ENCODE assay signal across 21 cellular contexts in genomic region chr20:43534016-43534415, GRCh38. TPM values are rescaled to one million over a fixed set of nuclear protein-coding genes. Genes with fewer than 3 reads are reported as not detected.
A peak's percentile ranks its signal among the peaks of the same experiment; 100 is the strongest.
DNase-seq lines count a peak whose midpoint lies in the region; ATAC-seq and TF ChIP-seq lines count a peak whose summit lies in the region.
"Had no signal": no experiment of that assay in that cellular context is flagged by ENCODE, and none has a peak within 500 bp of the region (broad histone marks: within the 10 kb centered on the region; RNA-seq: fewer than 3 reads in every experiment).

No MANE protein-coding gene starts in this region.

- no peaks in the 10 kb centered on the region for H3K27me3 Mint-ChIP-seq in chondrocyte (ENCODE audit: low read depth)
- H3K27me3 Mint-ChIP-seq: CD4-positive, alpha-beta memory T cell had no signal

- H3K14ac ChIP-seq in IMR-90 (replicated peaks; ENCODE audit: low read depth, low read length), result no peak overlapping the region

- H3K27ac ChIP-seq in IMR-90 (ENCODE audit: insufficient read depth, low read length), result no peak overlapping the region
- H3K27ac ChIP-seq: A549; BLaER1 treated with 17β-estradiol and CSF1 and Interleukin-3, amounts not matched to agents 10 nM and 100 nM had no signal

- no peak for TF ChIP-seq POLR2A in IMR-90 (IDR thresholded peaks at IDR 0.05; ENCODE audit: low read depth, low read length)

- in situ Hi-C loops in IMR-90 (cut with MboI; ENCODE audit: low sequenced_read_pairs), result loop anchor here (10.0 kb wide), 1 partner anchor 161 kb away; no protein-coding TSS in a partner anchor

- H3K4me1 Mint-ChIP-seq in chondrocyte (ENCODE audit: low read depth), result no peaks in the 10 kb centered on the region
- H3K4me1 Mint-ChIP-seq: CD4-positive, alpha-beta memory T cell; H9 had no signal

- no peak overlapping the region for H2BK120ac ChIP-seq in IMR-90 (ENCODE audit: low read depth, low read length)

- no peak overlapping the region for H2BK5ac ChIP-seq in IMR-90 (ENCODE audit: low read depth, low read length, poor library complexity, severe bottlenecking)

- H3K9ac ChIP-seq in IMR-90 (ENCODE audit: low read depth, low read length), result no peak overlapping the region
- H3K9ac ChIP-seq: BLaER1 treated with 17β-estradiol and CSF1 and Interleukin-3, amounts not matched to agents 10 nM and 100 nM had no signal

- TF ChIP-seq CTCF in IMR-90 (conservative IDR thresholded peaks at IDR 0.05; ENCODE audit: low read depth, low read length), result no peak
- TF ChIP-seq CTCF in chondrocyte (IDR thresholded peaks at IDR 0.05), result no peak

- no TSS peak for BruUV-seq in IMR-90 (replicated peaks; lab: Mats Ljungman, UMichigan)

- no peak overlapping the region for H3K4me3 ChIP-seq in IMR-90 (ENCODE audit: insufficient read depth, low read depth, low read length)
- H3K4me3 ChIP-seq: A549; BLaER1 treated with 17β-estradiol and CSF1 and Interleukin-3, amounts not matched to agents 10 nM and 100 nM had no signal

- no peak overlapping the region for H3K18ac ChIP-seq in IMR-90 (ENCODE audit: low read depth, low read length)

- H2AFZ ChIP-seq in IMR-90 (replicated peaks; ENCODE audit: low read length, poor library complexity), result peak overlapping the region; percentile 29

- no peak overlapping the region for H2BK20ac ChIP-seq in IMR-90 (ENCODE audit: low read depth, low read length)

- POLR2A ChIA-PET in IMR-90 (lab: Charles Lee; ENCODE audit: unreplicated experiment), result no interaction called here

- H3K9me3 ChIP-seq in IMR-90 (ENCODE audit: control insufficient read depth, insufficient read depth, low read length), result no peaks in the 10 kb centered on the region
- H3K9me3 ChIP-seq: A549; BE2C; BLaER1 treated with 17β-estradiol and CSF1 and Interleukin-3, amounts not matched to agents 10 nM and 100 nM had no signal

- H3K36me3 Mint-ChIP-seq in chondrocyte (ENCODE audit: low read depth), result peaks cover 4% of the 10 kb centered on the region

- H3K4me3 Mint-ChIP-seq in chondrocyte (ENCODE audit: unreplicated experiment), result no peak overlapping the region
- H3K4me3 Mint-ChIP-seq: CD14-positive monocyte; CD4-positive, alpha-beta memory T cell; H9 had no signal

- H3K36me3 ChIP-seq in IMR-90 (ENCODE audit: control insufficient read depth, insufficient read depth, low read length), result peaks cover 3% of the 10 kb centered on the region
- H3K36me3 ChIP-seq: BE2C had no signal

- no peak overlapping the region for H3K23ac ChIP-seq in IMR-90 (ENCODE audit: low read depth, low read length)

- TF ChIP-seq RAD21 in IMR-90 (IDR thresholded peaks at IDR 0.05; ENCODE audit: low read length), result no peak

- no peak overlapping the region for H3K4ac ChIP-seq in IMR-90 (ENCODE audit: low read depth, low read length)

- no peak overlapping the region for H2AK9ac ChIP-seq in IMR-90 (replicated peaks; ENCODE audit: low read depth, low read length, poor library complexity)

- DNase-seq in IMR-90, result no peak
- DNase-seq in chondrocyte (ENCODE audit: low spot score), result peak; percentile 82
- peak; percentile 41 for DNase-seq in islet precursor cell
- DNase-seq in posterior vena cava (ENCODE audit: low spot score), result peak; percentile 62
- DNase-seq in amygdala (lab: John Stamatoyannopoulos, UW), result no peak
- no peak for DNase-seq in HT-29 (ENCODE audit: low spot score)
- DNase-seq: 8988T; ACHN; AML-193; BE2C; Calu3; CD4-positive, alpha-beta memory T cell; COR-L47; DMS153; DND-41; H9 had no signal

- no peak overlapping the region for H2AK5ac ChIP-seq in IMR-90 (ENCODE audit: low read depth, low read length)

- no peak overlapping the region for H3K56ac ChIP-seq in IMR-90 (ENCODE audit: extremely low read depth, insufficient read depth, low read length)

- H3K27ac Mint-ChIP-seq in chondrocyte (ENCODE audit: unreplicated experiment), result no peak overlapping the region
- H3K27ac Mint-ChIP-seq: CD4-positive, alpha-beta memory T cell had no signal

- H3K4me1 ChIP-seq in IMR-90 (ENCODE audit: control insufficient read depth, insufficient read depth, low read length), result peaks cover 3% of the 10 kb centered on the region; the same call in 1 of the 2 replicates
- H3K4me1 ChIP-seq: BE2C had no signal

- H4K91ac ChIP-seq in IMR-90 (ENCODE audit: insufficient read depth, low read depth, low read length), result no peak overlapping the region

- CTCF ChIA-PET in IMR-90 (lab: Yijun Ruan, JAX), result no interaction called here

- intact Hi-C loops in IMR-90 (cut with micrococcal nuclease), result no loop called here
- intact Hi-C loops in posterior vena cava (cut with DNase I), result loop anchor here (10.0 kb wide), 2 partner anchors 541 to 551 kb away; no protein-coding TSS in a partner anchor

- dilution Hi-C loops in IMR-90 (cut with HindIII; ENCODE audit: low sequenced_read_pairs, unreplicated experiment), result no loop called here

- no CpG with 5 or more reads among the region's 7 CpGs for WGBS in IMR-90 (ENCODE audit: extremely low coverage in 2 of 2, insufficient read length in 1 of 2), 2 experiments

- H3K4me2 ChIP-seq in IMR-90 (ENCODE audit: low read depth, low read length), result no peak overlapping the region
- H3K4me2 ChIP-seq: A549; BLaER1 treated with 17β-estradiol and CSF1 and Interleukin-3, amounts not matched to agents 10 nM and 100 nM had no signal

- H3K27me3 ChIP-seq in IMR-90 (ENCODE audit: control insufficient read depth, insufficient read depth, low read length), result no peaks in the 10 kb centered on the region; the same call in 1 of the 2 replicates
- H3K27me3 ChIP-seq: BE2C; BLaER1 treated with 17β-estradiol and CSF1 and Interleukin-3, amounts not matched to agents 10 nM and 100 nM had no signal

- H4K5ac ChIP-seq in IMR-90 (ENCODE audit: low read depth, low read length), result no peak overlapping the region

- H3K9me3 Mint-ChIP-seq in chondrocyte (ENCODE audit: low read depth), result no peaks in the 10 kb centered on the region
- H3K9me3 Mint-ChIP-seq: CD14-positive monocyte, H9 had no signal

- ATAC-seq in IMR-90 (ENCODE audit: low read depth), result no peak
- ATAC-seq in HG02571 (IDR thresholded peaks at IDR 0.05; ENCODE audit: unreplicated experiment), result no peak
- ATAC-seq: A549, HCT116 had no signal

- no peaks in the 10 kb centered on the region for H3K79me1 ChIP-seq in IMR-90 (ENCODE audit: low read depth in 1 of 2, low read length in 2 of 2)

- H4K8ac ChIP-seq in IMR-90 (ENCODE audit: low read depth in 2 of 2, low read length in 2 of 2), result no peak overlapping the region

- no peak overlapping the region for H2BK15ac ChIP-seq in IMR-90 (ENCODE audit: low read depth, low read length)

- no peaks in the 10 kb centered on the region; the same call in 1 of the 2 replicates for H3K9me1 ChIP-seq in IMR-90 (ENCODE audit: insufficient read depth, low read length)

- H4K20me1 ChIP-seq in IMR-90 (ENCODE audit: insufficient read depth, low read length), result no peaks in the 10 kb centered on the region
- H4K20me1 ChIP-seq: BLaER1 treated with 17β-estradiol and CSF1 and Interleukin-3, amounts not matched to agents 10 nM and 100 nM had no signal

TF ChIP-seq in IMR-90, 13 proteins besides CTCF, POLR2A, EP300 and RAD21 (continues in another document):
- TF ChIP-seq RCOR1 (IDR thresholded peaks at IDR 0.05; ENCODE audit: insufficient replicate concordance, low read length) (no peak), MAZ (IDR thresholded peaks at IDR 0.05; ENCODE audit: borderline replicate concordance, low read depth, low read length) (no peak), MAFK (IDR thresholded peaks at IDR 0.05; ENCODE audit: low read depth, low read length) (no peak), BHLHE40 (IDR thresholded peaks at IDR 0.05; ENCODE audit: low read depth, low read length) (no peak), CEBPB (IDR thresholded peaks at IDR 0.05; ENCODE audit: low read depth, low read length) (no peak), CHD1 (IDR thresholded peaks at IDR 0.05; ENCODE audit: low read depth, low read length) (no peak), FOS (IDR thresholded peaks at IDR 0.05; ENCODE audit: low read depth, low read length) (no peak), NFE2L2 (IDR thresholded peaks at IDR 0.05; ENCODE audit: low read depth, low read length) (no peak), SMC3 (IDR thresholded peaks at IDR 0.05; ENCODE audit: low read depth, low read length) (no peak), USF2 (IDR thresholded peaks at IDR 0.05; ENCODE audit: low read depth, low read length) (no peak), RFX5 (IDR thresholded peaks at IDR 0.05; ENCODE audit: low read depth, low read length) (no peak)

RNA-seq across cellular contexts. Expression of gene SGK2, which starts 24.8 kb away (rescaled TPM):
- under 0.01 TPM in 1 of 2 replicates, not detected in the other for total RNA-seq in IMR-90 (2012; rRNA removed)
- polyA plus RNA-seq in IMR-90 (2012; rRNA removed), result 0.10 TPM in 1 of 2 replicates, not detected in the other
- polyA plus RNA-seq in IMR-90 (2012; cell fraction: cytosol; rRNA removed), result not detected in 2 replicates
- polyA plus RNA-seq in IMR-90 (2012; cell fraction: nucleus; rRNA removed; ENCODE audit: low replicate concordance), result 1.4 and 2.0 TPM in 2 replicates
- total RNA-seq in chondrocyte, result 0.45 to 2.1 TPM (median 0.54 TPM) in 3 replicates
- total RNA-seq in posterior vena cava, result 1 to 10 TPM in 1 of 2 donors, under 1 TPM in 1; 0.76 to 1.3 TPM
- 68.2 and 69.1 TPM in 2 replicates for total RNA-seq in HT-29 (2014; rRNA removed; shearing (Covaris generic))
- total RNA-seq: H9 had no signal
- polyA plus RNA-seq: CD14-positive monocyte; CD4-positive, alpha-beta memory T cell had no signal

RNA-seq across cellular contexts. Expression of gene L3MBTL1, which starts 26.5 kb away (rescaled TPM):
- 1.7 and 2.2 TPM in 2 replicates for total RNA-seq in IMR-90 (2012; rRNA removed)
- 4.3 and 4.5 TPM in 2 replicates for polyA plus RNA-seq in IMR-90 (2012; rRNA removed)
- 1.1 TPM in 2 replicates for polyA plus RNA-seq in IMR-90 (2012; cell fraction: cytosol; rRNA removed)
- polyA plus RNA-seq in IMR-90 (2012; cell fraction: nucleus; rRNA removed; ENCODE audit: low replicate concordance), result 38.8 and 40.5 TPM in 2 replicates
- 11.2 to 17.0 TPM (median 11.6 TPM) in 3 replicates for total RNA-seq in chondrocyte
- total RNA-seq in posterior vena cava, result 1 to 10 TPM; 6.7 to 7.1 TPM
- total RNA-seq in HT-29 (2014; rRNA removed; shearing (Covaris generic)), result 9.7 and 9.9 TPM in 2 replicates

RNA-seq across cellular contexts. Expression of gene IFT52, which starts 56.7 kb away (rescaled TPM):
- total RNA-seq in IMR-90 (2012; rRNA removed) (55.6 and 60.8 TPM in 2 replicates), chondrocyte (38.9 to 41.1 TPM (median 39.8 TPM) in 3 replicates), posterior vena cava (10 to 100 TPM; 26.7 to 30.1 TPM)
- 29.7 and 31.2 TPM in 2 replicates for polyA plus RNA-seq in IMR-90 (2012; rRNA removed)
- polyA plus RNA-seq in IMR-90 (2012; cell fraction: cytosol; rRNA removed), result 13.8 and 27.8 TPM in 2 replicates
- polyA plus RNA-seq in IMR-90 (2012; cell fraction: nucleus; rRNA removed; ENCODE audit: low replicate concordance), result 4.8 and 15.4 TPM in 2 replicates
- 19.9 and 25.5 TPM in 2 replicates for total RNA-seq in HT-29 (2014; rRNA removed; shearing (Covaris generic))

Comparison
In these comparisons a context has a peak if more than half of its experiments do, and no peak if none do; other contexts are left out.
1. DNase-seq: peak in chondrocyte (single experiment), islet precursor cell (single experiment) and posterior vena cava (single experiment); none in IMR-90 (single experiment), amygdala (0 of 56) and HT-29 (single experiment).
2. RNA of gene SGK2, which starts 24.8 kb away (total RNA-seq): 68.2 to 69.1 TPM in HT-29; 0.76 to 1.3 TPM in posterior vena cava, 0.45 to 2.1 TPM in chondrocyte and under 0.01 TPM in IMR-90; every median in the first group is over 10 times any median in the second.